In genomic region chr19:10852941-10853340, GRCh38 we compare ENCODE assay signal across 31 cellular contexts. TPM values are rescaled to one million over a fixed set of nuclear protein-coding genes. Genes with fewer than 3 reads are reported as not detected.
"Had no signal": no experiment of that assay in that cellular context is flagged by ENCODE, and none has a peak within 500 bp of the region (broad histone marks: within the 10 kb centered on the region; RNA-seq: fewer than 3 reads in every experiment).

No MANE protein-coding gene starts in this region.

- ATAC-seq: naive thymus-derived CD8-positive, alpha-beta T cell; natural killer cell treated with Interleukin-12 subunit alpha and Interleukin-12 subunit beta and Interleukin-15 and Interleukin-18, amount 100 ng/mL, for 72 hours; psoas muscle; right cardiac atrium; sciatic nerve; stimulated activated memory B cell treated with anti-CD40 and anti-IgM and Interleukin-4, amounts not matched to agents 10 μg/mL and 1 μg/mL and 100 μg/mL, for 72 hours had no signal

- H3K4me1 ChIP-seq: parathyroid adenoma, psoas muscle, stomach, thyroid gland, tibial nerve, upper lobe of left lung, vagina had no signal

- DNase-seq: naive B cell; nephron progenitor cell; occipital lobe; ovary; posterior cingulate gyrus; psoas muscle; right cardiac atrium; spleen; stimulated activated CD4-positive, alpha-beta T cell treated with anti-CD3 and anti-CD28 coated beads, Interleukin-12 subunit alpha, Interleukin-12 subunit beta, amount 100 ng/mL, for 4 hours; stimulated activated CD4-positive, alpha-beta T cell treated with anti-CD3 and anti-CD28 coated beads, Interleukin-1b, Interleukin-23, amount 100 ng/mL, for 48 hours; stimulated activated CD4-positive, alpha-beta T cell treated with anti-CD3 and anti-CD28 coated beads, Interleukin-4, amount 100 ng/mL, for 1 hour; stimulated activated CD4-positive, alpha-beta T cell treated with anti-CD3 and anti-CD28 coated beads, Interleukin-4, amount 100 ng/mL, for 4 hours; stimulated activated CD8-positive, alpha-beta memory T cell treated with anti-CD3 and anti-CD28 coated beads, Interleukin-4, amount 100 ng/mL, for 48 hours; stimulated activated naive CD4-positive, alpha-beta T cell treated with Interleukin-2 at 50 U/mL for 16 hours; stomach; thyroid gland; trophoblast cell; upper lobe of left lung had no signal

- H3K4me2 ChIP-seq: smooth muscle cell had no signal

- H2AFZ ChIP-seq: parathyroid adenoma had no signal

- H3K27ac ChIP-seq: ovary, parathyroid adenoma, psoas muscle, skin epidermis, spleen, stomach, thoracic aorta, thyroid gland, tibial nerve, upper lobe of left lung, vagina had no signal

- H3K36me3 ChIP-seq: ovary, stomach, thoracic aorta, thyroid gland, tibial nerve, upper lobe of left lung, vagina had no signal

- H3K79me2 ChIP-seq: parathyroid adenoma had no signal

- FAIRE-seq: urothelium cell line had no signal

- H3K4me3 ChIP-seq: ovary, psoas muscle, skin epidermis, smooth muscle cell, spleen, stomach, thoracic aorta, thyroid gland, tibial nerve, upper lobe of left lung, vagina had no signal

- H3K27me3 ChIP-seq: ovary, thyroid gland, upper lobe of left lung, vagina had no signal

- H3K9me3 ChIP-seq: ovary, psoas muscle, spleen, stomach, thoracic aorta, thyroid gland, tibial nerve, upper lobe of left lung, vagina had no signal

- H3K9ac ChIP-seq: parathyroid adenoma had no signal

RNA-seq across cellular contexts. Expression of gene C19orf38, which starts 4.7 kb away (rescaled TPM):
- total RNA-seq: neural crest cell, temporal lobe had no signal
